Comparison of ENCODE assay signal across 8 cellular contexts in genomic region chr21:45644041-45644906, GRCh38. TPM values are rescaled to one million over a fixed set of nuclear protein-coding genes. Genes with fewer than 3 reads are reported as not detected.
DNase-seq lines count a peak whose midpoint lies in the region; ATAC-seq and TF ChIP-seq lines count a peak whose summit lies in the region.

No MANE protein-coding gene starts in this region.

- H3K9me3 ChIP-seq in ES-I3 (ENCODE audit: control insufficient read depth, insufficient read depth, low read length) (no peaks in the 10 kb centered on the region; the same call in 1 of the 2 replicates), mucosa of descending colon (no peaks in the 10 kb centered on the region)

- no peak overlapping the region; the same call in 1 of the 2 replicates for H2AFZ ChIP-seq in KMS-11 (ENCODE audit: low read depth)

- H3K36me3 ChIP-seq in ES-I3 (ENCODE audit: insufficient read depth, low read length) (no peaks in the 10 kb centered on the region), KMS-11 (ENCODE audit: insufficient read depth) (no peaks in the 10 kb centered on the region), mucosa of descending colon (ENCODE audit: low read depth) (no peaks in the 10 kb centered on the region)

- DNase-seq in astrocyte of the hippocampus (ENCODE audit: low read depth, low spot score) (peak; percentile 36), mucosa of descending colon (peak in 2 of 3 donors; percentile 26 to 60), NCI-H1436 (lab: John Stamatoyannopoulos, UW) (no peak), midbrain (lab: John Stamatoyannopoulos, UW) (no peak), head of caudate nucleus (no peak)

- ATAC-seq in mucosa of descending colon = no peak
- no peak for ATAC-seq in GM18868 (IDR thresholded peaks at IDR 0.05; ENCODE audit: unreplicated experiment)

- no peak overlapping the region for H3K27ac ChIP-seq in KMS-11

- intact Hi-C loops in mucosa of descending colon (cut with DNase I, micrococcal nuclease) (no loop called here), head of caudate nucleus (cut with DNase I) (no loop called here)

- H3K4me1 ChIP-seq in ES-I3 (ENCODE audit: insufficient read depth, low read length) (peaks cover 10% of the 10 kb centered on the region; the same call in 1 of the 2 replicates), KMS-11 (ENCODE audit: low read depth, poor library complexity, severe bottlenecking) (peaks cover 5% of the 10 kb centered on the region), mucosa of descending colon (ENCODE audit: low read depth) (peaks cover 20% of the 10 kb centered on the region)

- TF ChIP-seq CTCF in KMS-11 (conservative IDR thresholded peaks at IDR 0.05; ENCODE audit: low read depth, low read length) (no peak), mucosa of descending colon (IDR thresholded peaks at IDR 0.05) (no peak)

- H3K4me3 ChIP-seq in KMS-11 (IDR thresholded peaks at IDR 0.05; ENCODE audit: insufficient read depth, low read depth, low read length) (no peak overlapping the region), mucosa of descending colon (peak overlapping the region; percentile 24)

- peak overlapping the region; percentile 66 for H3K4me2 ChIP-seq in KMS-11

- H3K79me2 ChIP-seq in KMS-11 (ENCODE audit: insufficient read depth, low read depth) = no peaks in the 10 kb centered on the region

- H3K9ac ChIP-seq in ES-I3 (ENCODE audit: low read depth, low read length) = peak overlapping the region; percentile 61; the same call in 1 of the 2 replicates
- H3K9ac ChIP-seq in KMS-11 = no peak overlapping the region

- H3K27me3 ChIP-seq in KMS-11 (ENCODE audit: insufficient read depth, low read depth) = peaks cover 30% of the 10 kb centered on the region

- H4K20me1 ChIP-seq in KMS-11 (ENCODE audit: insufficient read depth) = no peaks in the 10 kb centered on the region

RNA-seq across cellular contexts. Expression of gene PCBP3, which starts 0.7 kb away (rescaled TPM):
- total RNA-seq in mucosa of descending colon = 10 to 100 TPM in 1 of 3 donors, 1 to 10 TPM in 2; 4.5 to 18.4 (median 7.6) TPM

Comparison
In these comparisons a context has a peak if more than half of its experiments do, and no peak if none do; other contexts are left out.
1. DNase-seq: peak in astrocyte of the hippocampus (single experiment) and mucosa of descending colon (2 of 3); none in NCI-H1436 (single experiment), midbrain (single experiment) and head of caudate nucleus (0 of 42).